In genomic region chr10:3964516-3964915, GRCh38 we compare ENCODE assay signal across 18 cellular contexts.
A peak's percentile ranks its signal among the peaks of the same experiment; 100 is the strongest.
DNase-seq lines count a peak whose midpoint lies in the region; ATAC-seq, FAIRE-seq and TF ChIP-seq lines count a peak whose summit lies in the region.
"Had no signal": no experiment of that assay in that cellular context is flagged by ENCODE, and none has a peak within 500 bp of the region (broad histone marks: within the 10 kb centered on the region; RNA-seq: fewer than 3 reads in every experiment).

No MANE protein-coding gene starts in this region.

- no TSS peak for BruUV-seq in Panc1 (replicated peaks; lab: Mats Ljungman, UMichigan)

- ATAC-seq in Panc1 (no peak), GM18519 (IDR thresholded peaks at IDR 0.05; ENCODE audit: low FRiP score, unreplicated experiment) (no peak)
- ATAC-seq in CD8-positive, alpha-beta T cell = no peak
- ATAC-seq: A549 had no signal

- no peak overlapping the region for H3K4me3 Mint-ChIP-seq in CD8-positive, alpha-beta T cell
- H3K4me3 Mint-ChIP-seq: CD4-positive, alpha-beta memory T cell; H9 had no signal

- H3K9me3 ChIP-seq in Panc1 (ENCODE audit: control insufficient read depth, insufficient read depth, low read depth, low read length) = no peaks in the 10 kb centered on the region
- no peaks in the 10 kb centered on the region for H3K9me3 ChIP-seq in muscle layer of duodenum (ENCODE audit: control insufficient read depth in 1 of 2, low read length in 2 of 2)
- no peaks in the 10 kb centered on the region for H3K9me3 ChIP-seq in CD8-positive, alpha-beta T cell (ENCODE audit: low read length)
- H3K9me3 ChIP-seq: A549, BE2C had no signal

- H3K36me3 Mint-ChIP-seq in CD8-positive, alpha-beta T cell = no peaks in the 10 kb centered on the region

- TF ChIP-seq CTCF in Panc1 (IDR thresholded peaks at IDR 0.05) = no peak
- TF ChIP-seq CTCF in CD8-positive, alpha-beta T cell (IDR thresholded peaks at IDR 0.05) = no peak

- H3K4me1 ChIP-seq in Panc1 (ENCODE audit: control insufficient read depth, insufficient read depth, low read length) (peaks cover 31% of the 10 kb centered on the region), muscle layer of duodenum (ENCODE audit: control insufficient read depth in 1 of 2, insufficient read depth in 2 of 2, low read length in 2 of 2) (no peaks in the 10 kb centered on the region)
- peaks cover 31% of the 10 kb centered on the region for H3K4me1 ChIP-seq in CD8-positive, alpha-beta T cell (ENCODE audit: insufficient read depth, low read length)
- H3K4me1 ChIP-seq: BE2C had no signal

- H3K27me3 ChIP-seq in Panc1 (ENCODE audit: control insufficient read depth, insufficient read depth, low read length) (no peaks in the 10 kb centered on the region), muscle layer of duodenum (ENCODE audit: low read depth, low read length) (no peaks in the 10 kb centered on the region)
- H3K27me3 ChIP-seq in CD8-positive, alpha-beta T cell (ENCODE audit: insufficient read depth, low read length) = no peaks in the 10 kb centered on the region
- H3K27me3 ChIP-seq: BE2C had no signal

- DNase-seq in Panc1 (ENCODE audit: low read depth, low spot score) (no peak), NCI-H128 (lab: John Stamatoyannopoulos, UW; ENCODE audit: unreplicated experiment) (no peak)
- DNase-seq in CD8-positive, alpha-beta T cell = no peak
- DNase-seq: BE2C; CD4-positive, alpha-beta memory T cell; COR-L47; DND-41; GDM1; GOT3; H9 had no signal

- no peaks in the 10 kb centered on the region for H3K36me3 ChIP-seq in Panc1 (ENCODE audit: control insufficient read depth, insufficient read depth, low read length)
- H3K36me3 ChIP-seq in muscle layer of duodenum (ENCODE audit: control insufficient read depth in 1 of 2, insufficient read depth in 2 of 2, low read length in 2 of 2) = no peaks in the 10 kb centered on the region
- no peaks in the 10 kb centered on the region for H3K36me3 ChIP-seq in CD8-positive, alpha-beta T cell (ENCODE audit: insufficient read depth, low read length)
- H3K36me3 ChIP-seq: BE2C had no signal

- H3K27ac Mint-ChIP-seq in CD8-positive, alpha-beta T cell = no peak overlapping the region
- H3K27ac Mint-ChIP-seq: H9 had no signal

- FAIRE-seq in endometrium (lab: Jason Lieb, UNC) = peak; percentile 94
- FAIRE-seq: A549, D721Med, GM12892, GM19239 had no signal

- H3K27ac ChIP-seq in Panc1 (ENCODE audit: low read length) = peak overlapping the region; percentile 84
- H3K27ac ChIP-seq in muscle layer of duodenum (ENCODE audit: low read length) = peak overlapping the region; percentile 28
- H3K27ac ChIP-seq in CD8-positive, alpha-beta T cell (ENCODE audit: low read depth, low read length) = no peak overlapping the region
- H3K27ac ChIP-seq: C4-2B had no signal

- intact Hi-C loops in Panc1 (cut with micrococcal nuclease; ENCODE audit: unreplicated experiment) = no loop called here
- intact Hi-C loops in CD8-positive, alpha-beta T cell (cut with DNase I, micrococcal nuclease) = loop anchor here in 1 of 2 experiments (5.0 kb wide), 1 partner anchor 73 kb away; no protein-coding TSS in a partner anchor

- in situ Hi-C loops in Panc1 (cut with HindIII; ENCODE audit: low pct_unique_long_range_greater_than_20kb, low sequenced_read_pairs) = no loop called here

- no peaks in the 10 kb centered on the region for H3K27me3 Mint-ChIP-seq in CD8-positive, alpha-beta T cell (ENCODE audit: low read depth)
- H3K27me3 Mint-ChIP-seq: CD4-positive, alpha-beta memory T cell had no signal

- peaks cover 39% of the 10 kb centered on the region for H3K4me1 Mint-ChIP-seq in CD8-positive, alpha-beta T cell (ENCODE audit: low read depth)

- POLR2A ChIA-PET in Panc1 (lab: Charles Lee) = no interaction called here
- POLR2A ChIA-PET in CD8-positive, alpha-beta T cell (lab: Charles Lee) = interaction anchor here (0.7 to 2.4 kb wide), 4 partner anchors 15 to 447 kb away, joined by 3 to 9 read pairs (median 4); partner anchors contain the start of gene KLF6

- H3K4me3 ChIP-seq in Panc1 (ENCODE audit: low read depth in 2 of 2, low read length in 2 of 2) (no peak overlapping the region), muscle layer of duodenum (ENCODE audit: low read depth in 1 of 2, low read length in 2 of 2) (no peak overlapping the region)
- H3K4me3 ChIP-seq in CD8-positive, alpha-beta T cell (ENCODE audit: low read depth, low read length) = no peak overlapping the region
- H3K4me3 ChIP-seq: A549 had no signal

- CTCF ChIA-PET in Panc1 (lab: Charles Lee) = no interaction called here
- CTCF ChIA-PET in CD8-positive, alpha-beta T cell (lab: Charles Lee) = no interaction called here

- H3K9me3 Mint-ChIP-seq in CD8-positive, alpha-beta T cell = no peaks in the 10 kb centered on the region
- H3K9me3 Mint-ChIP-seq: H9 had no signal
